4 cellular contexts compared by ENCODE assay signal in genomic region chr2:44249269-44249668, GRCh38. TPM values are rescaled to one million over a fixed set of nuclear protein-coding genes. Genes with fewer than 3 reads are reported as not detected.
"Had no signal": no experiment of that assay in that cellular context is flagged by ENCODE, and none has a peak within 500 bp of the region (broad histone marks: within the 10 kb centered on the region; RNA-seq: fewer than 3 reads in every experiment).

No MANE protein-coding gene starts in this region.

RNA-seq across cellular contexts. Expression of gene SLC3A1, which starts 26.0 kb away (rescaled TPM):
- total RNA-seq: GM23248, H7, HT1080, IMR-90 had no signal
- polyA plus RNA-seq: IMR-90 had no signal
